ENCODE assay signal across 1 cellular context in genomic region chr10:79223001-79223345, GRCh38.
TF ChIP-seq lines count a peak whose summit lies in the region.

No MANE protein-coding gene starts in this region.

TF ChIP-seq in WTC11, 78 proteins besides CTCF, POLR2A, EP300 and RAD21 (continued from another document):
- TF ChIP-seq ZNF281 (CRISPR knock-in tag; IDR thresholded peaks at IDR 0.05) (no peak), USF2 (CRISPR knock-in tag; IDR thresholded peaks at IDR 0.05) (no peak), OVOL2 (CRISPR knock-in tag; IDR thresholded peaks at IDR 0.05; ENCODE audit: borderline replicate concordance) (no peak), AFF4 (CRISPR knock-in tag; IDR thresholded peaks at IDR 0.05; ENCODE audit: borderline replicate concordance) (no peak)
